ENCODE assay signal across 12 cellular contexts in genomic region chr17:70344356-70345060, GRCh38.
DNase-seq lines count a peak whose midpoint lies in the region; ATAC-seq and TF ChIP-seq lines count a peak whose summit lies in the region.
"Had no signal": no experiment of that assay in that cellular context is flagged by ENCODE, and none has a peak within 500 bp of the region (broad histone marks: within the 10 kb centered on the region; RNA-seq: fewer than 3 reads in every experiment).

No MANE protein-coding gene starts in this region.

- H3K27ac Mint-ChIP-seq in activated CD8-positive, alpha-beta memory T cell treated with anti-CD3 and anti-CD28 coated beads, Interleukin-2, amount 10 ng/mL, durations not matched to agents 7 days and 5 days, result no peak overlapping the region
- peak overlapping the region; percentile 55 for H3K27ac Mint-ChIP-seq in activated CD8-positive, alpha-beta T cell treated with anti-CD3 and anti-CD28 coated beads for 36 hours

- ATAC-seq in activated CD8-positive, alpha-beta memory T cell treated with anti-CD3 and anti-CD28 coated beads, Interleukin-2, amount 10 ng/mL, durations not matched to agents 7 days and 5 days, result no peak
- ATAC-seq in activated CD8-positive, alpha-beta T cell treated with anti-CD3 and anti-CD28 coated beads for 36 hours, result peak; percentile 53
- ATAC-seq in left colon, result peak; percentile 56
- ATAC-seq in GM21515 (IDR thresholded peaks at IDR 0.05; ENCODE audit: unreplicated experiment), result no peak
- no peak for ATAC-seq in GM21381 (IDR thresholded peaks at IDR 0.05; ENCODE audit: unreplicated experiment)

- no peak for TF ChIP-seq CTCF in activated CD8-positive, alpha-beta T cell treated with anti-CD3 and anti-CD28 coated beads for 36 hours (IDR thresholded peaks at IDR 0.05)
- no peak for TF ChIP-seq CTCF in prostate gland (IDR thresholded peaks at IDR 0.05)

- DNase-seq in activated CD8-positive, alpha-beta memory T cell treated with anti-CD3 and anti-CD28 coated beads, Interleukin-2, amount 10 ng/mL, durations not matched to agents 7 days and 5 days, result no peak
- no peak for DNase-seq in activated CD8-positive, alpha-beta memory T cell treated with anti-CD3 and anti-CD28 coated beads, Interleukin-2, amount 50 U/mL, for 4 hours
- DNase-seq in activated CD8-positive, alpha-beta T cell treated with anti-CD3 and anti-CD28 coated beads for 36 hours, result no peak
- no peak for DNase-seq in left colon
- no peak for DNase-seq in prostate gland (ENCODE audit: low spot score)
- DNase-seq: AML-193, amniotic stem cell, NCI-H1436 treated with DMSO at 0.1 percent for 48 hours, SW 1271 had no signal

- H3K27ac ChIP-seq in stomach smooth muscle (ENCODE audit: low read length) (no peak overlapping the region), prostate gland (no peak overlapping the region)

- no peak for TF ChIP-seq POLR2A in prostate gland (IDR thresholded peaks at IDR 0.05)

- CTCF ChIA-PET in activated CD8-positive, alpha-beta memory T cell treated with anti-CD3 and anti-CD28 coated beads, Interleukin-2, amount 10 ng/mL, durations not matched to agents 7 days and 5 days (lab: Charles Lee), result no interaction called here
- CTCF ChIA-PET in activated CD8-positive, alpha-beta T cell treated with anti-CD3 and anti-CD28 coated beads for 36 hours (lab: Charles Lee), result no interaction called here

- POLR2A ChIA-PET in activated CD8-positive, alpha-beta T cell treated with anti-CD3 and anti-CD28 coated beads for 36 hours (lab: Charles Lee), result no interaction called here

- no peaks in the 10 kb centered on the region for H3K9me3 Mint-ChIP-seq in activated CD8-positive, alpha-beta memory T cell treated with anti-CD3 and anti-CD28 coated beads, Interleukin-2, amount 10 ng/mL, durations not matched to agents 7 days and 5 days (ENCODE audit: low read depth)
- H3K9me3 Mint-ChIP-seq in activated CD8-positive, alpha-beta T cell treated with anti-CD3 and anti-CD28 coated beads for 36 hours, result no peaks in the 10 kb centered on the region

- 5% methylated on average over 6 of the region's 6 CpGs for WGBS in prostate gland

- no peaks in the 10 kb centered on the region for H3K9me3 ChIP-seq in stomach smooth muscle (ENCODE audit: control insufficient read depth in 2 of 2, low read length in 2 of 2)
- H3K9me3 ChIP-seq in prostate gland, result no peaks in the 10 kb centered on the region

- H3K27me3 ChIP-seq in stomach smooth muscle (ENCODE audit: control insufficient read depth in 1 of 2, insufficient read depth in 2 of 2, low read length in 2 of 2) (no peaks in the 10 kb centered on the region), prostate gland (replicated peaks; ENCODE audit: insufficient read depth) (no peaks in the 10 kb centered on the region)

- peak overlapping the region; percentile 26 for H3K4me3 Mint-ChIP-seq in activated CD8-positive, alpha-beta memory T cell treated with anti-CD3 and anti-CD28 coated beads, Interleukin-2, amount 10 ng/mL, durations not matched to agents 7 days and 5 days
- H3K4me3 Mint-ChIP-seq in activated CD8-positive, alpha-beta T cell treated with anti-CD3 and anti-CD28 coated beads for 36 hours, result peak overlapping the region; percentile 35

- H3K27me3 Mint-ChIP-seq in activated CD8-positive, alpha-beta memory T cell treated with anti-CD3 and anti-CD28 coated beads, Interleukin-2, amount 10 ng/mL, durations not matched to agents 7 days and 5 days, result no peaks in the 10 kb centered on the region
- peaks cover 4% of the 10 kb centered on the region for H3K27me3 Mint-ChIP-seq in activated CD8-positive, alpha-beta T cell treated with anti-CD3 and anti-CD28 coated beads for 36 hours

- H3K4me1 ChIP-seq in stomach smooth muscle (ENCODE audit: control insufficient read depth, insufficient read depth, low read length) (no peaks in the 10 kb centered on the region), prostate gland (replicated peaks) (no peaks in the 10 kb centered on the region)

- H3K4me3 ChIP-seq in stomach smooth muscle (ENCODE audit: low read length in 2 of 2) (peak overlapping the region; percentile 44 to 62), prostate gland (peak overlapping the region in 1 of 2 donors; percentile 9)

- H3K4me1 Mint-ChIP-seq in activated CD8-positive, alpha-beta memory T cell treated with anti-CD3 and anti-CD28 coated beads, Interleukin-2, amount 10 ng/mL, durations not matched to agents 7 days and 5 days, result peaks cover 5% of the 10 kb centered on the region
- peaks cover 11% of the 10 kb centered on the region for H3K4me1 Mint-ChIP-seq in activated CD8-positive, alpha-beta T cell treated with anti-CD3 and anti-CD28 coated beads for 36 hours (ENCODE audit: low read depth)

- no peaks in the 10 kb centered on the region for H3K36me3 ChIP-seq in stomach smooth muscle (ENCODE audit: control insufficient read depth in 2 of 2, insufficient read depth in 2 of 2, low read length in 2 of 2)
- H3K36me3 ChIP-seq in prostate gland, result no peaks in the 10 kb centered on the region

- intact Hi-C loops in activated CD8-positive, alpha-beta T cell treated with anti-CD3 and anti-CD28 coated beads for 36 hours (cut with micrococcal nuclease), result no loop called here
- intact Hi-C loops in left colon (cut with DNase I, micrococcal nuclease) (no loop called here), prostate gland (cut with DNase I) (no loop called here)

- H3K9ac ChIP-seq in stomach smooth muscle (ENCODE audit: low read length in 2 of 2), result no peak overlapping the region

- no peaks in the 10 kb centered on the region for H3K36me3 Mint-ChIP-seq in activated CD8-positive, alpha-beta memory T cell treated with anti-CD3 and anti-CD28 coated beads, Interleukin-2, amount 10 ng/mL, durations not matched to agents 7 days and 5 days
- H3K36me3 Mint-ChIP-seq in activated CD8-positive, alpha-beta T cell treated with anti-CD3 and anti-CD28 coated beads for 36 hours (ENCODE audit: low read depth), result no peaks in the 10 kb centered on the region

Comparison
In these comparisons a context has a peak if more than half of its experiments do, and no peak if none do; other contexts are left out.
1. ATAC-seq: peak in activated CD8-positive, alpha-beta T cell treated with anti-CD3 and anti-CD28 coated beads for 36 hours (single experiment) and left colon (single experiment); none in activated CD8-positive, alpha-beta memory T cell treated with anti-CD3 and anti-CD28 coated beads, Interleukin-2, amount 10 ng/mL, durations not matched to agents 7 days and 5 days (single experiment), GM21515 (single experiment) and GM21381 (single experiment).